ENCODE assay signal across 15 cellular contexts in genomic region chr4:57020467-57021101, GRCh38. TPM values are rescaled to one million over a fixed set of nuclear protein-coding genes. Genes with fewer than 3 reads are reported as not detected.
DNase-seq lines count a peak whose midpoint lies in the region; ATAC-seq and TF ChIP-seq lines count a peak whose summit lies in the region.
"Had no signal": no experiment of that assay in that cellular context is flagged by ENCODE, and none has a peak within 500 bp of the region (broad histone marks: within the 10 kb centered on the region; RNA-seq: fewer than 3 reads in every experiment).

No MANE protein-coding gene starts in this region.

- H3K9me3 Mint-ChIP-seq in activated CD4-positive, alpha-beta memory T cell treated with anti-CD3 and anti-CD28 coated beads for 36 hours, result no peaks in the 10 kb centered on the region
- H3K9me3 Mint-ChIP-seq in activated CD4-positive, alpha-beta memory T cell treated with anti-CD3 and anti-CD28 coated beads, Interleukin-2, amount 10 ng/mL, durations not matched to agents 7 days and 5 days, result no peaks in the 10 kb centered on the region
- H3K9me3 Mint-ChIP-seq: IgD-negative memory B cell; naive thymus-derived CD4-positive, alpha-beta T cell had no signal

- H3K4me3 Mint-ChIP-seq in activated CD4-positive, alpha-beta memory T cell treated with anti-CD3 and anti-CD28 coated beads for 36 hours, result no peak overlapping the region
- no peak overlapping the region for H3K4me3 Mint-ChIP-seq in activated CD4-positive, alpha-beta memory T cell treated with anti-CD3 and anti-CD28 coated beads, Interleukin-2, amount 10 ng/mL, durations not matched to agents 7 days and 5 days
- H3K4me3 Mint-ChIP-seq: IgD-negative memory B cell; naive thymus-derived CD4-positive, alpha-beta T cell had no signal

- no peaks in the 10 kb centered on the region for H3K9me3 ChIP-seq in skeletal muscle satellite cell (replicated peaks; ENCODE audit: low read length)

- CTCF ChIA-PET in activated CD4-positive, alpha-beta memory T cell treated with anti-CD3 and anti-CD28 coated beads for 36 hours (lab: Charles Lee), result no interaction called here
- CTCF ChIA-PET in activated CD4-positive, alpha-beta memory T cell treated with anti-CD3 and anti-CD28 coated beads, Interleukin-2, amount 10 ng/mL, durations not matched to agents 7 days and 5 days (lab: Charles Lee), result no interaction called here

- intact Hi-C loops in activated CD4-positive, alpha-beta memory T cell treated with anti-CD3 and anti-CD28 coated beads for 36 hours (cut with micrococcal nuclease), result no loop called here

- H3K27ac Mint-ChIP-seq in activated CD4-positive, alpha-beta memory T cell treated with anti-CD3 and anti-CD28 coated beads for 36 hours, result peak overlapping the region; percentile 8
- no peak overlapping the region for H3K27ac Mint-ChIP-seq in activated CD4-positive, alpha-beta memory T cell treated with anti-CD3 and anti-CD28 coated beads, Interleukin-2, amount 10 ng/mL, durations not matched to agents 7 days and 5 days
- H3K27ac Mint-ChIP-seq: IgD-negative memory B cell had no signal

- H3K4me1 Mint-ChIP-seq in activated CD4-positive, alpha-beta memory T cell treated with anti-CD3 and anti-CD28 coated beads for 36 hours (ENCODE audit: low read depth), result peaks cover 4% of the 10 kb centered on the region
- H3K4me1 Mint-ChIP-seq in activated CD4-positive, alpha-beta memory T cell treated with anti-CD3 and anti-CD28 coated beads, Interleukin-2, amount 10 ng/mL, durations not matched to agents 7 days and 5 days, result peaks cover 4% of the 10 kb centered on the region
- H3K4me1 Mint-ChIP-seq: IgD-negative memory B cell had no signal

- peaks cover 75% of the 10 kb centered on the region for H3K36me3 ChIP-seq in skeletal muscle satellite cell (ENCODE audit: insufficient read depth, low read length)

- H3K36me3 Mint-ChIP-seq in activated CD4-positive, alpha-beta memory T cell treated with anti-CD3 and anti-CD28 coated beads for 36 hours, result peaks cover 68% of the 10 kb centered on the region
- peaks cover 84% of the 10 kb centered on the region for H3K36me3 Mint-ChIP-seq in activated CD4-positive, alpha-beta memory T cell treated with anti-CD3 and anti-CD28 coated beads, Interleukin-2, amount 10 ng/mL, durations not matched to agents 7 days and 5 days (ENCODE audit: low read depth)

- no peak for ATAC-seq in HG03175 (IDR thresholded peaks at IDR 0.05; ENCODE audit: unreplicated experiment)
- ATAC-seq: naive thymus-derived CD4-positive, alpha-beta T cell had no signal

- no peak overlapping the region for H3K4me2 ChIP-seq in skeletal muscle satellite cell (ENCODE audit: low read length)

- POLR2A ChIA-PET in activated CD4-positive, alpha-beta memory T cell treated with anti-CD3 and anti-CD28 coated beads for 36 hours (lab: Charles Lee), result no interaction called here
- POLR2A ChIA-PET in activated CD4-positive, alpha-beta memory T cell treated with anti-CD3 and anti-CD28 coated beads, Interleukin-2, amount 10 ng/mL, durations not matched to agents 7 days and 5 days (lab: Charles Lee), result no interaction called here

- no peak for DNase-seq in activated CD4-positive, alpha-beta memory T cell treated with anti-CD3 and anti-CD28 coated beads for 36 hours
- DNase-seq in activated CD4-positive, alpha-beta memory T cell treated with anti-CD3 and anti-CD28 coated beads, Interleukin-2, amount 10 ng/mL, durations not matched to agents 7 days and 5 days, result no peak
- peak; percentile 6 for DNase-seq in T1000 (lab: John Stamatoyannopoulos, UW)
- DNase-seq in fibroblast of villous mesenchyme (ENCODE audit: low read depth), result peak; percentile 90
- DNase-seq in GOT3 (lab: John Stamatoyannopoulos, UW), result no peak
- no peak for DNase-seq in stimulated activated CD4-positive, alpha-beta T cell treated with anti-CD3 and anti-CD28 coated beads, Interleukin-4, amount 100 ng/mL, for 1 hour
- DNase-seq: 8988T; hypothalamus; naive thymus-derived CD4-positive, alpha-beta T cell; NCI-H345; stimulated activated CD4-positive, alpha-beta T cell treated with anti-CD3 and anti-CD28 coated beads, Interleukin-2, amount 100 ng/mL, for 48 hours had no signal

- H3K4me3 ChIP-seq in fibroblast of villous mesenchyme (ENCODE audit: low read depth, low read length), result no peak overlapping the region
- H3K4me3 ChIP-seq in skeletal muscle satellite cell (ENCODE audit: low read length), result no peak overlapping the region
- H3K4me3 ChIP-seq: cardiac muscle cell had no signal

- TF ChIP-seq CTCF in fibroblast of villous mesenchyme (IDR thresholded peaks at IDR 0.05; ENCODE audit: insufficient read depth, low read depth, low read length), result no peak

- H3K27me3 Mint-ChIP-seq in activated CD4-positive, alpha-beta memory T cell treated with anti-CD3 and anti-CD28 coated beads for 36 hours, result no peaks in the 10 kb centered on the region
- no peaks in the 10 kb centered on the region for H3K27me3 Mint-ChIP-seq in activated CD4-positive, alpha-beta memory T cell treated with anti-CD3 and anti-CD28 coated beads, Interleukin-2, amount 10 ng/mL, durations not matched to agents 7 days and 5 days
- H3K27me3 Mint-ChIP-seq: IgD-negative memory B cell; naive thymus-derived CD4-positive, alpha-beta T cell had no signal

- H3K4me1 ChIP-seq in skeletal muscle satellite cell (ENCODE audit: control insufficient read depth, insufficient read depth, low read length), result peaks cover 34% of the 10 kb centered on the region

- H3K9ac ChIP-seq in skeletal muscle satellite cell (ENCODE audit: low read depth, low read length), result peak overlapping the region; percentile 14

- H3K27me3 ChIP-seq in skeletal muscle satellite cell (ENCODE audit: control insufficient read depth, insufficient read depth, low read length), result no peaks in the 10 kb centered on the region
- H3K27me3 ChIP-seq: cardiac muscle cell had no signal

RNA-seq across cellular contexts. Expression of gene POLR2B, which starts 41.9 kb away (rescaled TPM):
- total RNA-seq in activated CD4-positive, alpha-beta memory T cell treated with anti-CD3 and anti-CD28 coated beads for 36 hours, result 100 to 1,000 TPM; 114 to 123 TPM
- total RNA-seq in activated CD4-positive, alpha-beta memory T cell treated with anti-CD3 and anti-CD28 coated beads, Interleukin-2, amount 10 ng/mL, durations not matched to agents 7 days and 5 days, result 100 to 1,000 TPM; 107 to 109 TPM
- 91.5 and 136 TPM in 2 replicates for total RNA-seq in fibroblast of villous mesenchyme
- total RNA-seq in skeletal muscle satellite cell (2012; rRNA removed), result 91.1 and 101 TPM in 2 replicates

RNA-seq across cellular contexts. Expression of gene NOA1, which starts 43.2 kb away (rescaled TPM):
- total RNA-seq in activated CD4-positive, alpha-beta memory T cell treated with anti-CD3 and anti-CD28 coated beads for 36 hours, result 10 to 100 TPM; 25.0 to 26.6 TPM
- total RNA-seq in activated CD4-positive, alpha-beta memory T cell treated with anti-CD3 and anti-CD28 coated beads, Interleukin-2, amount 10 ng/mL, durations not matched to agents 7 days and 5 days, result 10 to 100 TPM; 22.1 to 22.6 TPM
- total RNA-seq in fibroblast of villous mesenchyme, result 14.2 and 16.8 TPM in 2 replicates
- total RNA-seq in skeletal muscle satellite cell (2012; rRNA removed), result 18.8 and 22.3 TPM in 2 replicates

Comparison
In these comparisons a context has a peak if more than half of its experiments do, and no peak if none do; other contexts are left out.
1. DNase-seq: peak in T1000 (single experiment) and fibroblast of villous mesenchyme (single experiment); none in activated CD4-positive, alpha-beta memory T cell treated with anti-CD3 and anti-CD28 coated beads for 36 hours (single experiment), activated CD4-positive, alpha-beta memory T cell treated with anti-CD3 and anti-CD28 coated beads, Interleukin-2, amount 10 ng/mL, durations not matched to agents 7 days and 5 days (single experiment), GOT3 (single experiment) and stimulated activated CD4-positive, alpha-beta T cell treated with anti-CD3 and anti-CD28 coated beads, Interleukin-4, amount 100 ng/mL, for 1 hour (single experiment).